ENCODE assay signal across 8 cellular contexts in the genomic region with DNA sequence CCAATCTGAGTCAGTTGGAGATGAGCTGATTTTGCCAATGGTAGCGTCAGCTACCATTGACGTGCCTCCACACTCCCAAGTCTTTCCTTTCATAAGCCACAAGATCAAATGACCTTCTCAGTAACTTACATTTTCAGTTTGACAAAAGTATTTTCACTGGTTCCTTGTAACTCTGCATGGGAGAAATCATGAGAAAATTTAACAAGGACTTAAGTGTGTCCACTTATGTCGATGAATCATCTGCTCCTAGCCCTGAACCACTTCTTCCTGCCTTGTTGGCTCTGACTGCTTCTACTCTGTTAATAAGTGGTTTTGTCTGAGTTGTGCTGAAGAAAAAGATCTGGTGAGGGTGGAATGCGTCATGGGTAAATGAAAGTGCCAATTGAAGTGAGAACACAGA.
DNase-seq lines count a peak whose midpoint lies in the region; ATAC-seq and TF ChIP-seq lines count a peak whose summit lies in the region.

No MANE protein-coding gene starts in this region.

- no peaks in the 10 kb centered on the region for H3K27me3 ChIP-seq in esophagus muscularis mucosa

- H3K4me3 ChIP-seq in fibroblast of pulmonary artery (replicated peaks; ENCODE audit: low read depth, low read length): no peak overlapping the region
- no peak overlapping the region for H3K4me3 ChIP-seq in esophagus muscularis mucosa

- no peak for TF ChIP-seq POLR2A in esophagus muscularis mucosa (IDR thresholded peaks at IDR 0.05; ENCODE audit: low read depth)

- ATAC-seq in GM19395 (IDR thresholded peaks at IDR 0.05; ENCODE audit: unreplicated experiment) (peak; percentile 80), HG03025 (IDR thresholded peaks at IDR 0.05; ENCODE audit: low FRiP score, unreplicated experiment) (no peak)

- DNase-seq in AG09319 (ENCODE audit: extremely low read depth, low read depth) (peak; percentile 37), LHCN-M2 (ENCODE audit: low read depth) (peak; percentile 97), fibroblast of pulmonary artery (ENCODE audit: low read depth) (peak; percentile 68), ecto neural progenitor cell (ENCODE audit: low spot score) (no peak), esophagus muscularis mucosa (ENCODE audit: extremely low spot score) (no peak), CD1c-positive myeloid dendritic cell (ENCODE audit: extremely low spot score) (no peak)

- no peak for TF ChIP-seq EP300 in esophagus muscularis mucosa (IDR thresholded peaks at IDR 0.05)

- intact Hi-C loops in esophagus muscularis mucosa (cut with DNase I): no loop called here

- H3K27ac ChIP-seq in esophagus muscularis mucosa (replicated peaks in 1 of 4): no peak overlapping the region

- TF ChIP-seq CTCF in AG09319 (IDR thresholded peaks at IDR 0.05; ENCODE audit: low read depth, low read length): no peak
- no peak for TF ChIP-seq CTCF in fibroblast of pulmonary artery (IDR thresholded peaks at IDR 0.05; ENCODE audit: low read length, missing control alignments)
- TF ChIP-seq CTCF in esophagus muscularis mucosa (IDR thresholded peaks at IDR 0.05): no peak

- no peaks in the 10 kb centered on the region for H3K9me3 ChIP-seq in esophagus muscularis mucosa

- H3K4me1 ChIP-seq in esophagus muscularis mucosa: no peaks in the 10 kb centered on the region

- no peaks in the 10 kb centered on the region for H3K36me3 ChIP-seq in esophagus muscularis mucosa

- WGBS in esophagus muscularis mucosa: 82% methylated on average over 4 of the region's 4 CpGs

Comparison
In these comparisons a context has a peak if more than half of its experiments do, and no peak if none do; other contexts are left out.
1. DNase-seq: peak in AG09319 (single experiment), LHCN-M2 (single experiment) and fibroblast of pulmonary artery (single experiment); none in ecto neural progenitor cell (single experiment), esophagus muscularis mucosa (single experiment) and CD1c-positive myeloid dendritic cell (single experiment).